ENCODE assay signal across 1 cellular context in genomic region chr6:3789018-3789895, GRCh38.
A peak's percentile ranks its signal among the peaks of the same experiment; 100 is the strongest.
TF ChIP-seq lines count a peak whose summit lies in the region.

No MANE protein-coding gene starts in this region.

TF ChIP-seq in HepG2, 621 proteins besides CTCF, POLR2A, EP300 and RAD21 (continued from another document and continues in another):
- TF ChIP-seq HNF1A (IDR thresholded peaks at IDR 0.05; ENCODE audit: low read depth) (peak; percentile 70; the same call in 1 of the 2 replicates), HNF1A (CRISPR knock-in tag; IDR thresholded peaks at IDR 0.05; ENCODE audit: borderline replicate concordance) (peak; percentile 80; the same call in 1 of the 2 replicates), ZNF891 (CRISPR knock-in tag; IDR thresholded peaks at IDR 0.05) (no peak), ZNF720 (CRISPR knock-in tag; IDR thresholded peaks at IDR 0.05) (0 out of 2 replicates have a peak, but pooled peaks have one; percentile 7), IRF1 (CRISPR knock-in tag; IDR thresholded peaks at IDR 0.05; ENCODE audit: low read depth) (no peak; the same call in 1 of the 2 replicates), ZNF501 (CRISPR knock-in tag; IDR thresholded peaks at IDR 0.05) (peak; percentile 50), ZNF335 (CRISPR knock-in tag; IDR thresholded peaks at IDR 0.05) (peak; percentile 57; the same call in 1 of the 2 replicates), ZNF737 (CRISPR knock-in tag; IDR thresholded peaks at IDR 0.05; ENCODE audit: borderline replicate concordance) (no peak), ZSCAN12 (CRISPR knock-in tag; IDR thresholded peaks at IDR 0.05) (peak; percentile 24; the same call in 1 of the 2 replicates), STAG1 (CRISPR knock-in tag; IDR thresholded peaks at IDR 0.05) (no peak; the same call in none of the 2 replicates), ZNF337 (CRISPR knock-in tag; IDR thresholded peaks at IDR 0.05; ENCODE audit: borderline replicate concordance, low read depth) (peak; percentile 94), EEA1 (CRISPR knock-in tag; IDR thresholded peaks at IDR 0.05; ENCODE audit: borderline replicate concordance) (no peak), ZBTB26 (CRISPR knock-in tag; IDR thresholded peaks at IDR 0.05; ENCODE audit: borderline replicate concordance) (peak; percentile 40; the same call in 1 of the 2 replicates), GTF2F1 (IDR thresholded peaks at IDR 0.05; ENCODE audit: low read length) (no peak), ZNF230 (CRISPR knock-in tag; IDR thresholded peaks at IDR 0.05) (peak; percentile 57; the same call in 1 of the 2 replicates), ZNF431 (CRISPR knock-in tag; IDR thresholded peaks at IDR 0.05; ENCODE audit: borderline replicate concordance, low read depth) (peak; percentile 46; the same call in 1 of the 2 replicates), SETDB1 (CRISPR knock-in tag; IDR thresholded peaks at IDR 0.05; ENCODE audit: borderline replicate concordance) (no peak), IKZF5 (CRISPR knock-in tag; IDR thresholded peaks at IDR 0.05) (peak; percentile 93), HCFC1 (IDR thresholded peaks at IDR 0.05; ENCODE audit: low read depth, low read length) (no peak), ZNF766 (CRISPR knock-in tag; IDR thresholded peaks at IDR 0.05; ENCODE audit: borderline replicate concordance) (peak; percentile 68; the same call in 1 of the 2 replicates), ONECUT2 (CRISPR knock-in tag; IDR thresholded peaks at IDR 0.05) (peak; percentile 60), ZFY (CRISPR knock-in tag; IDR thresholded peaks at IDR 0.05) (peak; percentile 38; the same call in 1 of the 2 replicates), TBP (CRISPR knock-in tag; IDR thresholded peaks at IDR 0.05) (no peak), SMARCC2 (IDR thresholded peaks at IDR 0.05) (peak; percentile 87; the same call in 1 of the 2 replicates), LCORL (IDR thresholded peaks at IDR 0.05) (peak; percentile 34; the same call in 1 of the 2 replicates), LCORL (CRISPR knock-in tag; IDR thresholded peaks at IDR 0.05) (peak; percentile 94), CSRNP2 (CRISPR knock-in tag; conservative IDR thresholded peaks at IDR 0.05; ENCODE audit: low read depth) (no peak), SSRP1 (CRISPR knock-in tag; IDR thresholded peaks at IDR 0.05) (peak; percentile 39; the same call in 1 of the 2 replicates), MNT (IDR thresholded peaks at IDR 0.05) (peak; percentile 57), HMG20B (CRISPR knock-in tag; conservative IDR thresholded peaks at IDR 0.05) (peak; percentile 78), ZNF280B (CRISPR knock-in tag; IDR thresholded peaks at IDR 0.05; ENCODE audit: borderline replicate concordance) (no peak), ZNF18 (CRISPR knock-in tag; IDR thresholded peaks at IDR 0.05; ENCODE audit: insufficient replicate concordance) (peak; percentile 92), PITX1 (CRISPR knock-in tag; IDR thresholded peaks at IDR 0.05) (peak; percentile 70), CBX2 (IDR thresholded peaks at IDR 0.05; ENCODE audit: low read depth, low read length) (no peak), CBX2 (CRISPR knock-in tag; IDR thresholded peaks at IDR 0.05; ENCODE audit: low read depth) (no peak; the same call in 1 of the 2 replicates), PHF21A (CRISPR knock-in tag; IDR thresholded peaks at IDR 0.05) (peak; percentile 93), MTA3 (CRISPR knock-in tag; IDR thresholded peaks at IDR 0.05) (no peak), ZNF281 (CRISPR knock-in tag; IDR thresholded peaks at IDR 0.05; ENCODE audit: borderline replicate concordance) (no peak), CREB1 (IDR thresholded peaks at IDR 0.05) (0 out of 2 replicates have a peak, but pooled peaks have one; percentile 21), CREB1 (CRISPR knock-in tag; IDR thresholded peaks at IDR 0.05) (peak; percentile 86), MLXIP (CRISPR knock-in tag; IDR thresholded peaks at IDR 0.05; ENCODE audit: borderline replicate concordance) (no peak), AHR (CRISPR knock-in tag; IDR thresholded peaks at IDR 0.05) (peak; percentile 60; the same call in 1 of the 2 replicates)
